Comparison of ENCODE assay signal across 9 cellular contexts in genomic region chr9:127555830-127556820, GRCh38. TPM values are rescaled to one million over a fixed set of nuclear protein-coding genes. Genes with fewer than 3 reads are reported as not detected.
DNase-seq lines count a peak whose midpoint lies in the region; ATAC-seq and TF ChIP-seq lines count a peak whose summit lies in the region.
"Had no signal": no experiment of that assay in that cellular context is flagged by ENCODE, and none has a peak within 500 bp of the region (broad histone marks: within the 10 kb centered on the region; RNA-seq: fewer than 3 reads in every experiment).

No MANE protein-coding gene starts in this region.

- H3K4me1 ChIP-seq in thymus (ENCODE audit: control insufficient read depth, insufficient read depth, low read length): peaks cover 19% of the 10 kb centered on the region

- no peaks in the 10 kb centered on the region for H3K27me3 ChIP-seq in thymus (ENCODE audit: control insufficient read depth, insufficient read depth)

- peak; percentile 89 for ATAC-seq in activated CD8-positive, alpha-beta T cell treated with anti-CD3 and anti-CD28 coated beads, Interleukin-2, amount 10 ng/mL, durations not matched to agents 7 days and 5 days
- ATAC-seq in naive thymus-derived CD8-positive, alpha-beta T cell: peak; percentile 74
- ATAC-seq in HG03378 (IDR thresholded peaks at IDR 0.05; ENCODE audit: unreplicated experiment) (no peak), HG03280 (IDR thresholded peaks at IDR 0.05; ENCODE audit: unreplicated experiment) (no peak)

- no peaks in the 10 kb centered on the region for H3K36me3 ChIP-seq in thymus (ENCODE audit: control insufficient read depth, insufficient read depth)
- H3K36me3 ChIP-seq: neutrophil had no signal

- H3K4me3 Mint-ChIP-seq in activated CD8-positive, alpha-beta T cell treated with anti-CD3 and anti-CD28 coated beads, Interleukin-2, amount 10 ng/mL, durations not matched to agents 7 days and 5 days: peak overlapping the region; percentile 76
- peak overlapping the region; percentile 37 to 84 (median 74) for H3K4me3 Mint-ChIP-seq in naive thymus-derived CD8-positive, alpha-beta T cell

- POLR2A ChIA-PET in AG04449 (lab: Yijun Ruan, JAX): interaction anchor here (0.7 to 1.6 kb wide), 6 partner anchors 16 to 105 kb away, joined by 3 to 5 read pairs (median 3); partner anchors contain the start of genes LRSAM1 and RPL12
- POLR2A ChIA-PET in activated CD8-positive, alpha-beta T cell treated with anti-CD3 and anti-CD28 coated beads, Interleukin-2, amount 10 ng/mL, durations not matched to agents 7 days and 5 days (lab: Charles Lee): interaction anchor here (0.6 to 2.3 kb wide), 7 partner anchors 12 to 1485 kb away, joined by 3 to 15 read pairs (median 5); partner anchors contain the start of genes LRSAM1, RPL12 and TOR2A
- POLR2A ChIA-PET in naive thymus-derived CD8-positive, alpha-beta T cell (lab: Charles Lee): interaction anchor here (0.6 to 3.7 kb wide), 9 partner anchors 11 to 1294 kb away, joined by 3 to 24 read pairs (median 3); no protein-coding TSS in a partner anchor

- DNase-seq in AG04449 (ENCODE audit: low read depth, low spot score): peak; percentile 73
- peak; percentile 47 for DNase-seq in LoVo (ENCODE audit: low spot score)
- peak; percentile 93 for DNase-seq in activated CD8-positive, alpha-beta T cell treated with anti-CD3 and anti-CD28 coated beads, Interleukin-2, amount 10 ng/mL, durations not matched to agents 7 days and 5 days
- peak; percentile 95 for DNase-seq in epithelial cell of esophagus (ENCODE audit: low read depth)
- DNase-seq in naive thymus-derived CD8-positive, alpha-beta T cell: peak in 6 of 10 donors; percentile 19 to 40 (median 20)

- H3K4me3 ChIP-seq in AG04449 (ENCODE audit: low read depth, low read length) (peak overlapping the region; percentile 12; the same call in 1 of the 2 replicates), epithelial cell of esophagus (ENCODE audit: low read length) (no peak overlapping the region), thymus (ENCODE audit: low read length) (no peak overlapping the region)

- H3K36me3 Mint-ChIP-seq in activated CD8-positive, alpha-beta T cell treated with anti-CD3 and anti-CD28 coated beads, Interleukin-2, amount 10 ng/mL, durations not matched to agents 7 days and 5 days (ENCODE audit: low read depth): peaks cover 53% of the 10 kb centered on the region
- peaks cover 0 to 2% (median 0%) of the 10 kb centered on the region in 3 donors for H3K36me3 Mint-ChIP-seq in naive thymus-derived CD8-positive, alpha-beta T cell

- WGBS in thymus: 35% methylated on average over 13 of the region's 13 CpGs

- peak overlapping the region; percentile 18 for H3K27ac ChIP-seq in thymus (ENCODE audit: low read depth)
- H3K27ac ChIP-seq: neutrophil had no signal

- no peaks in the 10 kb centered on the region for H3K27me3 Mint-ChIP-seq in activated CD8-positive, alpha-beta T cell treated with anti-CD3 and anti-CD28 coated beads, Interleukin-2, amount 10 ng/mL, durations not matched to agents 7 days and 5 days (ENCODE audit: low read depth)
- no peaks in the 10 kb centered on the region for H3K27me3 Mint-ChIP-seq in naive thymus-derived CD8-positive, alpha-beta T cell

- TF ChIP-seq CTCF in AG04449 (IDR thresholded peaks at IDR 0.05; ENCODE audit: insufficient read depth, low read length, missing control alignments) (no peak), epithelial cell of esophagus (IDR thresholded peaks at IDR 0.05; ENCODE audit: insufficient read depth, low read depth, low read length, missing control alignments) (no peak)

- peaks cover 90% of the 10 kb centered on the region for H3K4me1 Mint-ChIP-seq in activated CD8-positive, alpha-beta T cell treated with anti-CD3 and anti-CD28 coated beads, Interleukin-2, amount 10 ng/mL, durations not matched to agents 7 days and 5 days (ENCODE audit: low read depth)
- H3K4me1 Mint-ChIP-seq in naive thymus-derived CD8-positive, alpha-beta T cell: peaks cover 36 to 64% (median 56%) of the 10 kb centered on the region in 4 donors

- CTCF ChIA-PET in AG04449 (lab: Yijun Ruan, JAX): interaction anchor here (0.6 to 3.1 kb wide), 9 partner anchors 10 to 52 kb away, joined by 3 to 14 read pairs (median 5); no protein-coding TSS in a partner anchor
- CTCF ChIA-PET in activated CD8-positive, alpha-beta T cell treated with anti-CD3 and anti-CD28 coated beads, Interleukin-2, amount 10 ng/mL, durations not matched to agents 7 days and 5 days (lab: Charles Lee): interaction anchor here (0.8 to 4.3 kb wide), 9 partner anchors 12 to 179 kb away, joined by 3 to 19 read pairs (median 3); partner anchors contain the start of gene TOR2A

- no peaks in the 10 kb centered on the region for H3K9me3 Mint-ChIP-seq in activated CD8-positive, alpha-beta T cell treated with anti-CD3 and anti-CD28 coated beads, Interleukin-2, amount 10 ng/mL, durations not matched to agents 7 days and 5 days (ENCODE audit: insufficient read depth)
- no peaks in the 10 kb centered on the region for H3K9me3 Mint-ChIP-seq in naive thymus-derived CD8-positive, alpha-beta T cell

- H3K9me3 ChIP-seq in thymus (ENCODE audit: control insufficient read depth): no peaks in the 10 kb centered on the region
- H3K9me3 ChIP-seq: neutrophil had no signal

- H3K27ac Mint-ChIP-seq in activated CD8-positive, alpha-beta T cell treated with anti-CD3 and anti-CD28 coated beads, Interleukin-2, amount 10 ng/mL, durations not matched to agents 7 days and 5 days: peak overlapping the region; percentile 97
- peak overlapping the region; percentile 82 to 94 (median 90) for H3K27ac Mint-ChIP-seq in naive thymus-derived CD8-positive, alpha-beta T cell

RNA-seq across cellular contexts. Expression of gene STXBP1, which starts 56.0 kb away (rescaled TPM):
- 10 to 100 TPM; 24.2 to 25.3 TPM for total RNA-seq in activated CD8-positive, alpha-beta T cell treated with anti-CD3 and anti-CD28 coated beads, Interleukin-2, amount 10 ng/mL, durations not matched to agents 7 days and 5 days
- total RNA-seq in naive thymus-derived CD8-positive, alpha-beta T cell: 10 to 100 TPM; 34.6 to 39.7 TPM
- polyA plus RNA-seq in naive thymus-derived CD8-positive, alpha-beta T cell: 10 to 100 TPM in 1 of 3 donors, 1 to 10 TPM in 2; 3.4 to 10.3 (median 7.5) TPM
- 10.2 TPM for polyA plus RNA-seq in thymus

Comparison
In these comparisons a context has a peak if more than half of its experiments do, and no peak if none do; other contexts are left out.
1. DNase-seq: peak in every context shown above with its lines; median percentile 95 in epithelial cell of esophagus; 93 in activated CD8-positive, alpha-beta T cell treated with anti-CD3 and anti-CD28 coated beads, Interleukin-2, amount 10 ng/mL, durations not matched to agents 7 days and 5 days; 73 in AG04449; 47 in LoVo; 20 in naive thymus-derived CD8-positive, alpha-beta T cell.
2. ATAC-seq: peak in activated CD8-positive, alpha-beta T cell treated with anti-CD3 and anti-CD28 coated beads, Interleukin-2, amount 10 ng/mL, durations not matched to agents 7 days and 5 days (single experiment) and naive thymus-derived CD8-positive, alpha-beta T cell (2 of 2); none in HG03378 (single experiment) and HG03280 (single experiment).